In genomic region chr1:156797212-156797871, GRCh38 we compare ENCODE assay signal across 1 cellular context.
TF ChIP-seq lines count a peak whose summit lies in the region.

No MANE protein-coding gene starts in this region.

TF ChIP-seq in H1, 55 proteins besides CTCF, POLR2A, EP300 and RAD21:
- 0 out of 2 replicates have a peak, but pooled peaks have one; percentile 22 for TF ChIP-seq YY1 (IDR thresholded peaks at IDR 0.05; ENCODE audit: low read depth, low read length)
- TF ChIP-seq TAF7 (optimal IDR thresholded peaks at IDR 0.05; ENCODE audit: borderline replicate concordance, low read depth, low read length), result no peak
- TF ChIP-seq ASH2L (IDR thresholded peaks at IDR 0.05; ENCODE audit: low read length), result no peak
